Comparison of ENCODE assay signal across 15 cellular contexts in the genomic region with DNA sequence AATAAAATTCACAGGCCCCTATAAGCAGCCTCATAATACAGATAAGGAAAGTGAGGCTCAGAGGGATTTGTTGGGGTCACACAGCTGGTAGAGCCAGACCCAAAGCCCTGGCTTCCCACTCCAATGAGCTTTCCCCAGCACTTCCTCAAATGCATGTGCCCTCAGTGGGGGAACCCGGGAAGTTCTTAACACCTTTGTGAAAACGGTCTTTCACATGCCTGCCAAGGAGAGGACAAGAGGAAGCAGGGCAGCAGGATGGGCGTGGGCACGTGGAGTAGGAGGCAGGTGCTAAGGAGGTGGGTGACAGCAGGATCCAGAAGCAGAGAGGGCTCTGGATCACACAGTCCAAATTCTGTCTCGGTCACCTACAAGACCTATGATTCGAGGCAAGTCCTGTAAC. TPM values are rescaled to one million over a fixed set of nuclear protein-coding genes. Genes with fewer than 3 reads are reported as not detected.
DNase-seq lines count a peak whose midpoint lies in the region; ATAC-seq, FAIRE-seq and TF ChIP-seq lines count a peak whose summit lies in the region.
"Had no signal": no experiment of that assay in that cellular context is flagged by ENCODE, and none has a peak within 500 bp of the region (broad histone marks: within the 10 kb centered on the region; RNA-seq: fewer than 3 reads in every experiment).

No MANE protein-coding gene starts in this region.

- no peak overlapping the region for H2AK5ac ChIP-seq in H9 (ENCODE audit: insufficient read length, low read length)

- intact Hi-C loops in K562 (cut with micrococcal nuclease): no loop called here

- no peak overlapping the region for H3K27ac Mint-ChIP-seq in H9

- H3T11ph ChIP-seq in H9 (ENCODE audit: low read length): no peak overlapping the region

- H4K20me1 ChIP-seq in H9 (ENCODE audit: control insufficient read depth, insufficient read depth, insufficient read length): no peaks in the 10 kb centered on the region
- H4K20me1 ChIP-seq in K562 (replicated peaks; ENCODE audit: control insufficient read depth, insufficient read depth, low read length): peaks cover 27% of the 10 kb centered on the region

- CTCF ChIA-PET in K562 (lab: Yijun Ruan, JAX; ENCODE audit: low intra/inter-chr PET ratio): no interaction called here

- no peaks in the 10 kb centered on the region for H3K9me3 ChIP-seq in H9 (ENCODE audit: control insufficient read depth, low read depth, low read length)
- no peaks in the 10 kb centered on the region for H3K9me3 ChIP-seq in K562 (replicated peaks; ENCODE audit: control insufficient read depth, insufficient read depth, low read depth, low read length)
- H3K9me3 ChIP-seq: SJSA1, thyroid gland had no signal

- H4K8ac ChIP-seq in H9 (replicated peaks; ENCODE audit: insufficient read length, low read depth, low read length): no peak overlapping the region

- peaks cover 4 to 8% of the 10 kb centered on the region in 2 experiments for H3K4me1 Mint-ChIP-seq in H9

- H3K4ac ChIP-seq in H9 (ENCODE audit: low read depth, low read length): no peak overlapping the region

- H3K18ac ChIP-seq in H9 (ENCODE audit: insufficient read length, low read depth, low read length): no peak overlapping the region

- H3K4me3 ChIP-seq in K562: no peak overlapping the region
- H3K4me3 ChIP-seq in skin epidermis: peak overlapping the region in 3 of 7 experiments; percentile 10 to 34 (median 23)
- H3K4me3 ChIP-seq: SJSA1, thyroid gland had no signal

- DNase-seq in activated effector memory CD4-positive, alpha-beta T cell treated with anti-CD3 and anti-CD28 coated beads, Interleukin-2, amount 50 U/mL, for 16 hours: peak; percentile 62
- no peak for DNase-seq in activated effector memory CD4-positive, alpha-beta T cell treated with Interleukin-2 at 50 U/mL for 16 hours
- DNase-seq in H9 (no peak), K562 (ENCODE audit: extremely low read depth in 1 of 4, low spot score in 3 of 4) (no peak), SKM-1 (lab: John Stamatoyannopoulos, UW; ENCODE audit: unreplicated experiment) (no peak), T-helper 1 cell (no peak), NCI-H2227 treated with DMSO at 0.1 percent for 48 hours (lab: John Stamatoyannopoulos, UW) (no peak)
- DNase-seq: activated CD4-positive, CD25-positive, alpha-beta regulatory T cell; DND-41; thyroid gland had no signal

- H3K9me3 Mint-ChIP-seq in H9: no peaks in the 10 kb centered on the region

- H3K27me3 Mint-ChIP-seq in H9 (ENCODE audit: low read depth): no peaks in the 10 kb centered on the region

- BruUV-seq in K562 (replicated peaks; lab: Mats Ljungman, UMichigan): no TSS peak

- H3K36me3 Mint-ChIP-seq in H9 (ENCODE audit: insufficient read depth in 1 of 3, low read depth in 3 of 3): no peaks in the 10 kb centered on the region

- H4K5ac ChIP-seq in H9 (ENCODE audit: insufficient read length, low read depth, low read length): no peak overlapping the region

- POLR2A ChIA-PET in K562 (lab: Yijun Ruan, JAX): interaction anchor here (0.7 to 2.8 kb wide), 6 partner anchors 9 to 80 kb away, joined by 3 to 13 read pairs (median 4); a partner anchor contains a TSS

- H3K56ac ChIP-seq in H9 (ENCODE audit: insufficient read length, low read depth, low read length): no peak overlapping the region

- TF ChIP-seq EP300 in K562 (IDR thresholded peaks at IDR 0.05; ENCODE audit: low read length): no peak

- ATAC-seq in K562: no peak

- H3K36me3 ChIP-seq in K562 (ENCODE audit: control insufficient read depth, insufficient read depth, low read length): no peaks in the 10 kb centered on the region
- H3K36me3 ChIP-seq: SJSA1, thyroid gland had no signal

- no peaks in the 10 kb centered on the region for H3K79me2 ChIP-seq in H9 (ENCODE audit: insufficient read depth, low read length)
- no peaks in the 10 kb centered on the region for H3K79me2 ChIP-seq in K562 (ENCODE audit: control insufficient read depth, insufficient read depth, low read length)
- H3K79me2 ChIP-seq: parathyroid adenoma had no signal

- no peaks in the 10 kb centered on the region for H3K27me3 ChIP-seq in H9 (ENCODE audit: insufficient read depth, low read length)
- peaks cover 17 to 58% of the 10 kb centered on the region in 2 experiments; a peak in 4 of 5 replicates for H3K27me3 ChIP-seq in K562 (ENCODE audit: control insufficient read depth in 2 of 2, insufficient read depth in 2 of 2, low read length in 2 of 2)
- H3K27me3 ChIP-seq: SJSA1, thyroid gland had no signal

- no peaks in the 10 kb centered on the region for H3K79me1 ChIP-seq in H9 (ENCODE audit: insufficient read depth, low read depth, low read length, poor library complexity, severe bottlenecking)

- H4K91ac ChIP-seq in H9 (ENCODE audit: insufficient read length, low read depth, low read length): no peak overlapping the region

- H3K4me1 ChIP-seq in H9 (ENCODE audit: insufficient read depth, low read length) (no peaks in the 10 kb centered on the region), K562 (replicated peaks in 1 of 2; ENCODE audit: control insufficient read depth in 2 of 2, insufficient read depth in 2 of 2, low read length in 2 of 2) (peaks cover 14 to 24% of the 10 kb centered on the region in 2 experiments; a peak in 4 of 5 replicates)
- H3K4me1 ChIP-seq: parathyroid adenoma had no signal

- no peak overlapping the region for H2BK120ac ChIP-seq in H9 (ENCODE audit: low read depth, low read length, poor library complexity, severe bottlenecking)

- H3K9ac ChIP-seq in H9 (ENCODE audit: extremely low read depth, insufficient read length, low read length): no peak overlapping the region
- H3K9ac ChIP-seq in K562 (ENCODE audit: insufficient read depth in 1 of 2, low read depth in 2 of 2, low read length in 2 of 2): no peak overlapping the region
- H3K9ac ChIP-seq: parathyroid adenoma had no signal

- H2BK15ac ChIP-seq in H9 (ENCODE audit: low read depth, low read length): no peak overlapping the region

- in situ Hi-C loops in K562 (cut with MboI): no loop called here

- no peak overlapping the region for H3K23ac ChIP-seq in H9 (ENCODE audit: insufficient read length, low read depth, low read length)

- no peaks in the 10 kb centered on the region for H3K23me2 ChIP-seq in H9 (ENCODE audit: insufficient read length, low read depth, low read length, poor library complexity, severe bottlenecking)

- H3K4me2 ChIP-seq in H9 (ENCODE audit: insufficient read depth, insufficient read length, low read length) (no peak overlapping the region), K562 (ENCODE audit: insufficient read depth, low read length) (no peak overlapping the region)

- WGBS in H9 (ENCODE audit: extremely low coverage, insufficient read length, low lambda C conversion rate): no CpG with 5 or more reads among the region's 6 CpGs
- WGBS in K562 (ENCODE audit: insufficient coverage, low coverage, missing lambda C conversion rate): 1% methylated on average over 6 of the region's 6 CpGs

- H3K9me1 ChIP-seq in K562 (ENCODE audit: control insufficient read depth, insufficient read depth, low read length): no peaks in the 10 kb centered on the region

- TF ChIP-seq CTCF in H9 (conservative IDR thresholded peaks at IDR 0.05): no peak
- no peak for TF ChIP-seq CTCF in K562 (IDR thresholded peaks at IDR 0.05 in 2 of 3, conservative IDR thresholded peaks at IDR 0.05 in 1 of 3; ENCODE audit: insufficient read depth in 2 of 3, low read depth in 1 of 3, low read length in 3 of 3)

- H2BK5ac ChIP-seq in H9 (ENCODE audit: insufficient read length, low read length): no peak overlapping the region

- TF ChIP-seq RAD21 in K562 (CRISPR knock-in tag; conservative IDR thresholded peaks at IDR 0.05 in 1 of 2, IDR thresholded peaks at IDR 0.05 in 1 of 2): no peak

- no peak overlapping the region for H2BK12ac ChIP-seq in H9 (ENCODE audit: insufficient read length, low read depth, low read length)

- TF ChIP-seq POLR2A in K562 (conservative IDR thresholded peaks at IDR 0.05): no peak

- H2BK20ac ChIP-seq in H9 (ENCODE audit: low read depth, low read length, poor library complexity, severe bottlenecking): no peak overlapping the region

- no peak overlapping the region for H3K27ac ChIP-seq in H9 (ENCODE audit: insufficient read length, low read depth, low read length)
- H3K27ac ChIP-seq in K562 (ENCODE audit: extremely low read depth, low read depth, low read length): no peak overlapping the region
- peak overlapping the region in 12 of 21 experiments; percentile 1 to 76 (median 60) for H3K27ac ChIP-seq in skin epidermis
- H3K27ac ChIP-seq: parathyroid adenoma, SJSA1, thyroid gland had no signal

- H3K14ac ChIP-seq in H9 (ENCODE audit: insufficient read depth, low read length): peak overlapping the region; percentile 6; the same call in 1 of the 2 replicates

- no peak overlapping the region for H2AFZ ChIP-seq in H9 (ENCODE audit: low read length)
- no peak overlapping the region for H2AFZ ChIP-seq in K562 (ENCODE audit: low read depth, low read length)

- no peak overlapping the region for H3K4me3 Mint-ChIP-seq in H9

- FAIRE-seq in K562 (lab: Jason Lieb, UNC): no peak
- FAIRE-seq: endothelial cell of umbilical vein had no signal

RNA-seq across cellular contexts. Expression of a gene that starts 0.6 kb away (rescaled TPM):
- total RNA-seq in H9 (2021): not detected in 2 replicates
- 0.42 TPM in 1 of 2 replicates, not detected in the other for total RNA-seq in K562 (2011; cell fraction: chromatin; rRNA removed; ENCODE audit: low replicate concordance)
- 0.33 TPM in 1 of 2 replicates, not detected in the other for total RNA-seq in K562 (2011; cell fraction: nucleolus; rRNA removed)
- total RNA-seq in K562 (2011; cell fraction: nucleoplasm; rRNA removed): 0.15 and 0.84 TPM in 2 replicates
- 0.12 and 0.18 TPM in 2 replicates for total RNA-seq in K562 (2014; rRNA removed)
- not detected in 2 replicates for total RNA-seq in K562 (2014; rRNA removed; fragmentation: Illumina TruSeq; extraction: Trizol)
- total RNA-seq in K562 (2015; rRNA removed; fragmentation: Illumina TruSeq; extraction: Trizol): not detected in 2 replicates
- 0.18 TPM in 1 of 2 replicates, not detected in the other for total RNA-seq in K562 (2021)
- 0.06 TPM in 1 of 2 replicates, not detected in the other for polyA plus RNA-seq in K562 (2011; rRNA removed)
- not detected in 2 replicates for polyA plus RNA-seq in K562 (2011; cell fraction: cytosol; rRNA removed)
- 0.06 and 0.13 TPM in 2 replicates for polyA plus RNA-seq in K562 (2011; cell fraction: nucleus; rRNA removed)
- polyA plus RNA-seq in K562 (2012): 0.10 and 0.64 TPM in 2 replicates
- polyA plus RNA-seq in K562 (2014; fragmentation: Illumina TruSeq; extraction: Trizol): 0.08 TPM in 1 of 2 replicates, not detected in the other
- not detected for polyA plus RNA-seq in K562 (2014; fragmentation: Nextera tagmentation; extraction: Ambion mirVana)
- polyA plus RNA-seq in K562 (2014; rRNA removed): 0.54 TPM in 1 of 2 replicates, not detected in the other
- polyA minus RNA-seq in K562 (2011; rRNA and poly(A)+ RNA removed): not detected in 2 replicates
- not detected in 2 replicates for polyA minus RNA-seq in K562 (2011; cell fraction: cytosol; rRNA and poly(A)+ RNA removed)
- polyA minus RNA-seq in K562 (2011; cell fraction: nucleus; rRNA and poly(A)+ RNA removed): 0.33 TPM in 1 of 2 replicates, not detected in the other
- total RNA-seq: endothelial cell of umbilical vein, HT-29, SJSA1 had no signal

RNA-seq across cellular contexts. Expression of a gene that starts 30.9 kb away (rescaled TPM):
- 200 and 205 TPM in 2 replicates for total RNA-seq in H9 (2021)
- 102 and 218 TPM in 2 replicates for total RNA-seq in K562 (2011; cell fraction: chromatin; rRNA removed; ENCODE audit: low replicate concordance)
- 162 and 195 TPM in 2 replicates for total RNA-seq in K562 (2011; cell fraction: nucleolus; rRNA removed)
- total RNA-seq in K562 (2011; cell fraction: nucleoplasm; rRNA removed): 126 and 134 TPM in 2 replicates
- 118 and 148 TPM in 2 replicates for total RNA-seq in K562 (2014; rRNA removed)
- total RNA-seq in K562 (2014; rRNA removed; fragmentation: Illumina TruSeq; extraction: Trizol): 98.3 and 112 TPM in 2 replicates
- total RNA-seq in K562 (2015; rRNA removed; fragmentation: Illumina TruSeq; extraction: Trizol): 114 and 122 TPM in 2 replicates
- total RNA-seq in K562 (2021): 153 and 161 TPM in 2 replicates
- polyA plus RNA-seq in K562 (2011; rRNA removed): 135 and 137 TPM in 2 replicates
- polyA plus RNA-seq in K562 (2011; cell fraction: cytosol; rRNA removed): 156 and 157 TPM in 2 replicates
- polyA plus RNA-seq in K562 (2011; cell fraction: nucleus; rRNA removed): 338 and 345 TPM in 2 replicates
- polyA plus RNA-seq in K562 (2012): 148 and 189 TPM in 2 replicates
- 125 and 128 TPM in 2 replicates for polyA plus RNA-seq in K562 (2014; fragmentation: Illumina TruSeq; extraction: Trizol)
- polyA plus RNA-seq in K562 (2014; fragmentation: Nextera tagmentation; extraction: Ambion mirVana): 10 to 100 TPM in 1 of 2 experiments, 1 to 10 TPM in 1; 7.9 to 14.1 TPM
- 102 and 116 TPM in 2 replicates for polyA plus RNA-seq in K562 (2014; rRNA removed)
- polyA minus RNA-seq in K562 (2011; rRNA and poly(A)+ RNA removed): 101 and 125 TPM in 2 replicates
- polyA minus RNA-seq in K562 (2011; cell fraction: cytosol; rRNA and poly(A)+ RNA removed): 65.4 and 66.7 TPM in 2 replicates
- 139 and 166 TPM in 2 replicates for polyA minus RNA-seq in K562 (2011; cell fraction: nucleus; rRNA and poly(A)+ RNA removed)

RNA-seq across cellular contexts. Expression of a gene that starts 50.3 kb away (rescaled TPM):
- 0.09 and 0.13 TPM in 2 replicates for total RNA-seq in H9 (2021)
- 0.30 and 0.49 TPM in 2 replicates for total RNA-seq in K562 (2011; cell fraction: chromatin; rRNA removed; ENCODE audit: low replicate concordance)
- 0.13 TPM in 1 of 2 replicates, not detected in the other for total RNA-seq in K562 (2011; cell fraction: nucleolus; rRNA removed)
- 0.37 TPM in 1 of 2 replicates, not detected in the other for total RNA-seq in K562 (2011; cell fraction: nucleoplasm; rRNA removed)
- 0.04 TPM in 1 of 2 replicates, not detected in the other for total RNA-seq in K562 (2014; rRNA removed)
- not detected in 2 replicates for total RNA-seq in K562 (2014; rRNA removed; fragmentation: Illumina TruSeq; extraction: Trizol)
- 0.15 TPM in 1 of 2 replicates, not detected in the other for total RNA-seq in K562 (2015; rRNA removed; fragmentation: Illumina TruSeq; extraction: Trizol)
- total RNA-seq in K562 (2021): 0.13 TPM in 1 of 2 replicates, not detected in the other
- 0.04 TPM in 1 of 2 replicates, not detected in the other for polyA plus RNA-seq in K562 (2011; rRNA removed)
- 0.04 and 0.06 TPM in 2 replicates for polyA plus RNA-seq in K562 (2011; cell fraction: cytosol; rRNA removed)
- polyA plus RNA-seq in K562 (2011; cell fraction: nucleus; rRNA removed): 0.15 and 0.44 TPM in 2 replicates
- polyA plus RNA-seq in K562 (2012): 0.17 and 0.42 TPM in 2 replicates
- not detected in 2 replicates for polyA plus RNA-seq in K562 (2014; fragmentation: Illumina TruSeq; extraction: Trizol)
- not detected for polyA plus RNA-seq in K562 (2014; fragmentation: Nextera tagmentation; extraction: Ambion mirVana)
- 0.09 TPM in 1 of 2 replicates, not detected in the other for polyA plus RNA-seq in K562 (2014; rRNA removed)
- polyA minus RNA-seq in K562 (2011; rRNA and poly(A)+ RNA removed): 0.03 TPM in 1 of 2 replicates, not detected in the other
- polyA minus RNA-seq in K562 (2011; cell fraction: cytosol; rRNA and poly(A)+ RNA removed): not detected in 2 replicates
- 0.33 TPM in 1 of 2 replicates, not detected in the other for polyA minus RNA-seq in K562 (2011; cell fraction: nucleus; rRNA and poly(A)+ RNA removed)
- total RNA-seq: endothelial cell of umbilical vein, SJSA1 had no signal
- polyA plus RNA-seq: endothelial cell of umbilical vein had no signal

Comparison
In these comparisons a context has a peak if more than half of its experiments do, and no peak if none do; other contexts are left out.
1. H3K27ac ChIP-seq: peak in skin epidermis (12 of 21); none in H9 (single experiment) and K562 (single experiment).